In genomic region chr16:70760221-70760620, GRCh38 we compare ENCODE assay signal across 1 cellular context.
TF ChIP-seq lines count a peak whose summit lies in the region.

No MANE protein-coding gene starts in this region.

TF ChIP-seq in liver, 16 proteins besides CTCF, POLR2A, EP300 and RAD21 (continued from another document):
- TF ChIP-seq, protein P1, sequence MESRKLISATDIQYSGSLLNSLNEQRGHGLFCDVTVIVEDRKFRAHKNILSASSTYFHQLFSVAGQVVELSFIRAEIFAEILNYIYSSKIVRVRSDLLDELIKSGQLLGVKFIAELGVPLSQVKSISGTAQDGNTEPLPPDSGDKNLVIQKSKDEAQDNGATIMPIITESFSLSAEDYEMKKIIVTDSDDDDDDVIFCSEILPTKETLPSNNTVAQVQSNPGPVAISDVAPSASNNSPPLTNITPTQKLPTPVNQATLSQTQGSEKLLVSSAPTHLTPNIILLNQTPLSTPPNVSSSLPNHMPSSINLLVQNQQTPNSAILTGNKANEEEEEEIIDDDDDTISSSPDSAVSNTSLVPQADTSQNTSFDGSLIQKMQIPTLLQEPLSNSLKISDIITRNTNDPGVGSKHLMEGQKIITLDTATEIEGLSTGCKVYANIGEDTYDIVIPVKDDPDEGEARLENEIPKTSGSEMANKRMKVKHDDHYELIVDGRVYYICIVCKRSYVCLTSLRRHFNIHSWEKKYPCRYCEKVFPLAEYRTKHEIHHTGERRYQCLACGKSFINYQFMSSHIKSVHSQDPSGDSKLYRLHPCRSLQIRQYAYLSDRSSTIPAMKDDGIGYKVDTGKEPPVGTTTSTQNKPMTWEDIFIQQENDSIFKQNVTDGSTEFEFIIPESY (IDR thresholded peaks at IDR 0.05): no peak
- TF ChIP-seq SP1 (IDR thresholded peaks at IDR 0.05) (no peak), FOXA2 (IDR thresholded peaks at IDR 0.05) (no peak), RXRA (IDR thresholded peaks at IDR 0.05) (no peak), HNF4G (IDR thresholded peaks at IDR 0.05) (no peak), JUND (IDR thresholded peaks at IDR 0.05) (no peak), GABPA (IDR thresholded peaks at IDR 0.05 in 1 of 2, conservative IDR thresholded peaks at IDR 0.05 in 1 of 2) (no peak), FOXA1 (IDR thresholded peaks at IDR 0.05) (no peak), EGR1 (IDR thresholded peaks at IDR 0.05; ENCODE audit: low read depth in 2 of 2) (no peak), TAF1 (conservative IDR thresholded peaks at IDR 0.05) (no peak)
- TF ChIP-seq, protein P2, sequence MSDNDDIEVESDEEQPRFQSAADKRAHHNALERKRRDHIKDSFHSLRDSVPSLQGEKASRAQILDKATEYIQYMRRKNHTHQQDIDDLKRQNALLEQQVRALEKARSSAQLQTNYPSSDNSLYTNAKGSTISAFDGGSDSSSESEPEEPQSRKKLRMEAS (IDR thresholded peaks at IDR 0.05): no peak
- TF ChIP-seq, protein P3, sequence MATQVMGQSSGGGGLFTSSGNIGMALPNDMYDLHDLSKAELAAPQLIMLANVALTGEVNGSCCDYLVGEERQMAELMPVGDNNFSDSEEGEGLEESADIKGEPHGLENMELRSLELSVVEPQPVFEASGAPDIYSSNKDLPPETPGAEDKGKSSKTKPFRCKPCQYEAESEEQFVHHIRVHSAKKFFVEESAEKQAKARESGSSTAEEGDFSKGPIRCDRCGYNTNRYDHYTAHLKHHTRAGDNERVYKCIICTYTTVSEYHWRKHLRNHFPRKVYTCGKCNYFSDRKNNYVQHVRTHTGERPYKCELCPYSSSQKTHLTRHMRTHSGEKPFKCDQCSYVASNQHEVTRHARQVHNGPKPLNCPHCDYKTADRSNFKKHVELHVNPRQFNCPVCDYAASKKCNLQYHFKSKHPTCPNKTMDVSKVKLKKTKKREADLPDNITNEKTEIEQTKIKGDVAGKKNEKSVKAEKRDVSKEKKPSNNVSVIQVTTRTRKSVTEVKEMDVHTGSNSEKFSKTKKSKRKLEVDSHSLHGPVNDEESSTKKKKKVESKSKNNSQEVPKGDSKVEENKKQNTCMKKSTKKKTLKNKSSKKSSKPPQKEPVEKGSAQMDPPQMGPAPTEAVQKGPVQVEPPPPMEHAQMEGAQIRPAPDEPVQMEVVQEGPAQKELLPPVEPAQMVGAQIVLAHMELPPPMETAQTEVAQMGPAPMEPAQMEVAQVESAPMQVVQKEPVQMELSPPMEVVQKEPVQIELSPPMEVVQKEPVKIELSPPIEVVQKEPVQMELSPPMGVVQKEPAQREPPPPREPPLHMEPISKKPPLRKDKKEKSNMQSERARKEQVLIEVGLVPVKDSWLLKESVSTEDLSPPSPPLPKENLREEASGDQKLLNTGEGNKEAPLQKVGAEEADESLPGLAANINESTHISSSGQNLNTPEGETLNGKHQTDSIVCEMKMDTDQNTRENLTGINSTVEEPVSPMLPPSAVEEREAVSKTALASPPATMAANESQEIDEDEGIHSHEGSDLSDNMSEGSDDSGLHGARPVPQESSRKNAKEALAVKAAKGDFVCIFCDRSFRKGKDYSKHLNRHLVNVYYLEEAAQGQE (IDR thresholded peaks at IDR 0.05): no peak
TF ChIP-seq in liver: peak in this region for 0.
